Comparison of ENCODE assay signal across 1 cellular context in the genomic region with DNA sequence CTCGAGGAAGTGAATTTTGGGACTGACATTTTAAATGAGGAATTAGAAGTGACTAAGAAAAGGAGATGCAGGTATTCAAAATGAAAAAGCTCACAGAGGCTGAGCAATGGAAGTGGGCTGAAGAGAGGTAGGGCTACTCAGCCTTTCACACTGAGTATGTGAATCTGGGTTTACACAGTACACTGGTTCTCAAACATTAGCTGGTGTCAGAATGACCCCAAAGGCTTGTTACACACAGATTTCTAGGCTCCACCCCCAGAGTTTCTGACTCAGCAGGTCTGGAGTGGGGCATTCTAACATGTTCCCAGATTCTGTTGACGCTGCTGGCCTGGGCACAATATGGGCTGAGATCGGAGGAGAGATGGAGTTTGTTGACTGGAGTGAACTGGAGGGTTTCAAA.
TF ChIP-seq lines count a peak whose summit lies in the region.

No MANE protein-coding gene starts in this region.

TF ChIP-seq in GM23338, 12 proteins besides CTCF, POLR2A, EP300 and RAD21 (continued from another document):
- TF ChIP-seq, protein P1, sequence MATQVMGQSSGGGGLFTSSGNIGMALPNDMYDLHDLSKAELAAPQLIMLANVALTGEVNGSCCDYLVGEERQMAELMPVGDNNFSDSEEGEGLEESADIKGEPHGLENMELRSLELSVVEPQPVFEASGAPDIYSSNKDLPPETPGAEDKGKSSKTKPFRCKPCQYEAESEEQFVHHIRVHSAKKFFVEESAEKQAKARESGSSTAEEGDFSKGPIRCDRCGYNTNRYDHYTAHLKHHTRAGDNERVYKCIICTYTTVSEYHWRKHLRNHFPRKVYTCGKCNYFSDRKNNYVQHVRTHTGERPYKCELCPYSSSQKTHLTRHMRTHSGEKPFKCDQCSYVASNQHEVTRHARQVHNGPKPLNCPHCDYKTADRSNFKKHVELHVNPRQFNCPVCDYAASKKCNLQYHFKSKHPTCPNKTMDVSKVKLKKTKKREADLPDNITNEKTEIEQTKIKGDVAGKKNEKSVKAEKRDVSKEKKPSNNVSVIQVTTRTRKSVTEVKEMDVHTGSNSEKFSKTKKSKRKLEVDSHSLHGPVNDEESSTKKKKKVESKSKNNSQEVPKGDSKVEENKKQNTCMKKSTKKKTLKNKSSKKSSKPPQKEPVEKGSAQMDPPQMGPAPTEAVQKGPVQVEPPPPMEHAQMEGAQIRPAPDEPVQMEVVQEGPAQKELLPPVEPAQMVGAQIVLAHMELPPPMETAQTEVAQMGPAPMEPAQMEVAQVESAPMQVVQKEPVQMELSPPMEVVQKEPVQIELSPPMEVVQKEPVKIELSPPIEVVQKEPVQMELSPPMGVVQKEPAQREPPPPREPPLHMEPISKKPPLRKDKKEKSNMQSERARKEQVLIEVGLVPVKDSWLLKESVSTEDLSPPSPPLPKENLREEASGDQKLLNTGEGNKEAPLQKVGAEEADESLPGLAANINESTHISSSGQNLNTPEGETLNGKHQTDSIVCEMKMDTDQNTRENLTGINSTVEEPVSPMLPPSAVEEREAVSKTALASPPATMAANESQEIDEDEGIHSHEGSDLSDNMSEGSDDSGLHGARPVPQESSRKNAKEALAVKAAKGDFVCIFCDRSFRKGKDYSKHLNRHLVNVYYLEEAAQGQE (IDR thresholded peaks at IDR 0.05; ENCODE audit: unreplicated experiment), result no peak
- TF ChIP-seq POLR2AphosphoS5 (IDR thresholded peaks at IDR 0.05; ENCODE audit: low read depth), result no peak
- TF ChIP-seq, protein P2, sequence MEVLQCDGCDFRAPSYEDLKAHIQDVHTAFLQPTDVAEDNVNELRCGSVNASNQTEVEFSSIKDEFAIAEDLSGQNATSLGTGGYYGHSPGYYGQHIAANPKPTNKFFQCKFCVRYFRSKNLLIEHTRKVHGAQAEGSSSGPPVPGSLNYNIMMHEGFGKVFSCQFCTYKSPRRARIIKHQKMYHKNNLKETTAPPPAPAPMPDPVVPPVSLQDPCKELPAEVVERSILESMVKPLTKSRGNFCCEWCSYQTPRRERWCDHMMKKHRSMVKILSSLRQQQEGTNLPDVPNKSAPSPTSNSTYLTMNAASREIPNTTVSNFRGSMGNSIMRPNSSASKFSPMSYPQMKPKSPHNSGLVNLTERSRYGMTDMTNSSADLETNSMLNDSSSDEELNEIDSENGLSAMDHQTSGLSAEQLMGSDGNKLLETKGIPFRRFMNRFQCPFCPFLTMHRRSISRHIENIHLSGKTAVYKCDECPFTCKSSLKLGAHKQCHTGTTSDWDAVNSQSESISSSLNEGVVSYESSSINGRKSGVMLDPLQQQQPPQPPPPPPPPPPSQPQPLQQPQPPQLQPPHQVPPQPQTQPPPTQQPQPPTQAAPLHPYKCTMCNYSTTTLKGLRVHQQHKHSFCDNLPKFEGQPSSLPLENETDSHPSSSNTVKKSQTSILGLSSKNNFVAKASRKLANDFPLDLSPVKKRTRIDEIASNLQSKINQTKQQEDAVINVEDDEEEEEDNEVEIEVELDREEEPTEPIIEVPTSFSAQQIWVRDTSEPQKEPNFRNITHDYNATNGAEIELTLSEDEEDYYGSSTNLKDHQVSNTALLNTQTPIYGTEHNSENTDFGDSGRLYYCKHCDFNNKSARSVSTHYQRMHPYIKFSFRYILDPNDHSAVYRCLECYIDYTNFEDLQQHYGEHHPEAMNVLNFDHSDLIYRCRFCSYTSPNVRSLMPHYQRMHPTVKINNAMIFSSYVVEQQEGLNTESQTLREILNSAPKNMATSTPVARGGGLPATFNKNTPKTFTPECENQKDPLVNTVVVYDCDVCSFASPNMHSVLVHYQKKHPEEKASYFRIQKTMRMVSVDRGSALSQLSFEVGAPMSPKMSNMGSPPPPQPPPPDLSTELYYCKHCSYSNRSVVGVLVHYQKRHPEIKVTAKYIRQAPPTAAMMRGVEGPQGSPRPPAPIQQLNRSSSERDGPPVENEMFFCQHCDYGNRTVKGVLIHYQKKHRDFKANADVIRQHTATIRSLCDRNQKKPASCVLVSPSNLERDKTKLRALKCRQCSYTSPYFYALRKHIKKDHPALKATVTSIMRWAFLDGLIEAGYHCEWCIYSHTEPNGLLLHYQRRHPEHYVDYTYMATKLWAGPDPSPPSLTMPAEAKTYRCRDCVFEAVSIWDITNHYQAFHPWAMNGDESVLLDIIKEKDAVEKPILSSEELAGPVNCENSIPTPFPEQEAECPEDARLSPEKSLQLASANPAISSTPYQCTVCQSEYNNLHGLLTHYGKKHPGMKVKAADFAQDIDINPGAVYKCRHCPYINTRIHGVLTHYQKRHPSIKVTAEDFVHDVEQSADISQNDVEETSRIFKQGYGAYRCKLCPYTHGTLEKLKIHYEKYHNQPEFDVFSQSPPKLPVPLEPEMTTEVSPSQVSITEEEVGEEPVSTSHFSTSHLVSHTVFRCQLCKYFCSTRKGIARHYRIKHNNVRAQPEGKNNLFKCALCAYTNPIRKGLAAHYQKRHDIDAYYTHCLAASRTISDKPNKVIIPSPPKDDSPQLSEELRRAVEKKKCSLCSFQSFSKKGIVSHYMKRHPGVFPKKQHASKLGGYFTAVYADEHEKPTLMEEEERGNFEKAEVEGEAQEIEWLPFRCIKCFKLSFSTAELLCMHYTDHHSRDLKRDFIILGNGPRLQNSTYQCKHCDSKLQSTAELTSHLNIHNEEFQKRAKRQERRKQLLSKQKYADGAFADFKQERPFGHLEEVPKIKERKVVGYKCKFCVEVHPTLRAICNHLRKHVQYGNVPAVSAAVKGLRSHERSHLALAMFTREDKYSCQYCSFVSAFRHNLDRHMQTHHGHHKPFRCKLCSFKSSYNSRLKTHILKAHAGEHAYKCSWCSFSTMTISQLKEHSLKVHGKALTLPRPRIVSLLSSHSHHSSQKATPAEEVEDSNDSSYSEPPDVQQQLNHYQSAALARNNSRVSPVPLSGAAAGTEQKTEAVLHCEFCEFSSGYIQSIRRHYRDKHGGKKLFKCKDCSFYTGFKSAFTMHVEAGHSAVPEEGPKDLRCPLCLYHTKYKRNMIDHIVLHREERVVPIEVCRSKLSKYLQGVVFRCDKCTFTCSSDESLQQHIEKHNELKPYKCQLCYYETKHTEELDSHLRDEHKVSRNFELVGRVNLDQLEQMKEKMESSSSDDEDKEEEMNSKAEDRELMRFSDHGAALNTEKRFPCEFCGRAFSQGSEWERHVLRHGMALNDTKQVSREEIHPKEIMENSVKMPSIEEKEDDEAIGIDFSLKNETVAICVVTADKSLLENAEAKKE (CRISPR knock-in tag; IDR thresholded peaks at IDR 0.05), result no peak
- no peak for TF ChIP-seq CREB1 (CRISPR knock-in tag; IDR thresholded peaks at IDR 0.05; ENCODE audit: low read depth)
- no peak for TF ChIP-seq STAT1 (IDR thresholded peaks at IDR 0.05; ENCODE audit: unreplicated experiment)
- TF ChIP-seq, protein P3, sequence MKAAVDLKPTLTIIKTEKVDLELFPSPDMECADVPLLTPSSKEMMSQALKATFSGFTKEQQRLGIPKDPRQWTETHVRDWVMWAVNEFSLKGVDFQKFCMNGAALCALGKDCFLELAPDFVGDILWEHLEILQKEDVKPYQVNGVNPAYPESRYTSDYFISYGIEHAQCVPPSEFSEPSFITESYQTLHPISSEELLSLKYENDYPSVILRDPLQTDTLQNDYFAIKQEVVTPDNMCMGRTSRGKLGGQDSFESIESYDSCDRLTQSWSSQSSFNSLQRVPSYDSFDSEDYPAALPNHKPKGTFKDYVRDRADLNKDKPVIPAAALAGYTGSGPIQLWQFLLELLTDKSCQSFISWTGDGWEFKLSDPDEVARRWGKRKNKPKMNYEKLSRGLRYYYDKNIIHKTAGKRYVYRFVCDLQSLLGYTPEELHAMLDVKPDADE (IDR thresholded peaks at IDR 0.05), result no peak
